1 cellular context compared by ENCODE assay signal in the genomic region with DNA sequence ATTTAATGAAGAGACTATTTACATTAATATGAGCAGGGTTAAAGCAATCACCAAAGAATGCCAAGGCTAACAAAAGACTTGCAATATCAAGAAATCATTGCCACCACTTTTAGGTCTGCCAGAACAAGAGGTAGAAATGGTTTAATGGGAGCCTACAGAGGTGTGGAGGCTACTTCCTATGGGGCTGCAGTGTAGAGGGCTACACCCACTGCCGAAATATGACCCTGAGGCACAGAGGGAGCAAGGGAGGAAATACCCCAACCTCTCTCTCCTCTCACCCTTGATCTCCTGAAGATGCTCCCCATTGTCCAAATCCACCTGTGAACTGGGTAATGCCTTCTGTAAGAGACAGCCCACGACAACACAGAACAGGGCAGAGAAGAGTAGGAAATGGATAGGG.
TF ChIP-seq lines count a peak whose summit lies in the region.

No MANE protein-coding gene starts in this region.

TF ChIP-seq in WTC11, 78 proteins besides CTCF, POLR2A, EP300 and RAD21 (continued from another document):
- TF ChIP-seq PRDM15 (CRISPR knock-in tag; IDR thresholded peaks at IDR 0.05) (no peak), FOXK1 (CRISPR knock-in tag; IDR thresholded peaks at IDR 0.05) (no peak), MLX (CRISPR knock-in tag; IDR thresholded peaks at IDR 0.05) (no peak), ZNF263 (CRISPR knock-in tag; IDR thresholded peaks at IDR 0.05; ENCODE audit: low read depth) (no peak), SP1 (CRISPR knock-in tag; conservative IDR thresholded peaks at IDR 0.05) (no peak), JUN (CRISPR knock-in tag; IDR thresholded peaks at IDR 0.05) (no peak), ZSCAN18 (CRISPR knock-in tag; IDR thresholded peaks at IDR 0.05) (no peak), TCF7 (CRISPR knock-in tag; IDR thresholded peaks at IDR 0.05; ENCODE audit: low read depth) (no peak), AR (CRISPR knock-in tag; IDR thresholded peaks at IDR 0.05) (no peak), ZNF416 (CRISPR knock-in tag; IDR thresholded peaks at IDR 0.05) (no peak), USF1 (CRISPR knock-in tag; IDR thresholded peaks at IDR 0.05) (no peak), SMAD4 (CRISPR knock-in tag; IDR thresholded peaks at IDR 0.05) (no peak), NFYB (CRISPR knock-in tag; conservative IDR thresholded peaks at IDR 0.05; ENCODE audit: low read depth) (no peak)
- TF ChIP-seq, protein P1, sequence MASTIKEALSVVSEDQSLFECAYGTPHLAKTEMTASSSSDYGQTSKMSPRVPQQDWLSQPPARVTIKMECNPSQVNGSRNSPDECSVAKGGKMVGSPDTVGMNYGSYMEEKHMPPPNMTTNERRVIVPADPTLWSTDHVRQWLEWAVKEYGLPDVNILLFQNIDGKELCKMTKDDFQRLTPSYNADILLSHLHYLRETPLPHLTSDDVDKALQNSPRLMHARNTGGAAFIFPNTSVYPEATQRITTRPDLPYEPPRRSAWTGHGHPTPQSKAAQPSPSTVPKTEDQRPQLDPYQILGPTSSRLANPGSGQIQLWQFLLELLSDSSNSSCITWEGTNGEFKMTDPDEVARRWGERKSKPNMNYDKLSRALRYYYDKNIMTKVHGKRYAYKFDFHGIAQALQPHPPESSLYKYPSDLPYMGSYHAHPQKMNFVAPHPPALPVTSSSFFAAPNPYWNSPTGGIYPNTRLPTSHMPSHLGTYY (CRISPR knock-in tag; IDR thresholded peaks at IDR 0.05): no peak
- TF ChIP-seq, protein P2, sequence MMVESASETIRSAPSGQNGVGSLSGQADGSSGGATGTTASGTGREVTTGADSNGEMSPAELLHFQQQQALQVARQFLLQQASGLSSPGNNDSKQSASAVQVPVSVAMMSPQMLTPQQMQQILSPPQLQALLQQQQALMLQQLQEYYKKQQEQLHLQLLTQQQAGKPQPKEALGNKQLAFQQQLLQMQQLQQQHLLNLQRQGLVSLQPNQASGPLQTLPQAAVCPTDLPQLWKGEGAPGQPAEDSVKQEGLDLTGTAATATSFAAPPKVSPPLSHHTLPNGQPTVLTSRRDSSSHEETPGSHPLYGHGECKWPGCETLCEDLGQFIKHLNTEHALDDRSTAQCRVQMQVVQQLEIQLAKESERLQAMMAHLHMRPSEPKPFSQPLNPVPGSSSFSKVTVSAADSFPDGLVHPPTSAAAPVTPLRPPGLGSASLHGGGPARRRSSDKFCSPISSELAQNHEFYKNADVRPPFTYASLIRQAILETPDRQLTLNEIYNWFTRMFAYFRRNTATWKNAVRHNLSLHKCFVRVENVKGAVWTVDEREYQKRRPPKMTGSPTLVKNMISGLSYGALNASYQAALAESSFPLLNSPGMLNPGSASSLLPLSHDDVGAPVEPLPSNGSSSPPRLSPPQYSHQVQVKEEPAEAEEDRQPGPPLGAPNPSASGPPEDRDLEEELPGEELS (CRISPR knock-in tag; IDR thresholded peaks at IDR 0.05): no peak
